Comparison of ENCODE assay signal across 28 cellular contexts in the genomic region with DNA sequence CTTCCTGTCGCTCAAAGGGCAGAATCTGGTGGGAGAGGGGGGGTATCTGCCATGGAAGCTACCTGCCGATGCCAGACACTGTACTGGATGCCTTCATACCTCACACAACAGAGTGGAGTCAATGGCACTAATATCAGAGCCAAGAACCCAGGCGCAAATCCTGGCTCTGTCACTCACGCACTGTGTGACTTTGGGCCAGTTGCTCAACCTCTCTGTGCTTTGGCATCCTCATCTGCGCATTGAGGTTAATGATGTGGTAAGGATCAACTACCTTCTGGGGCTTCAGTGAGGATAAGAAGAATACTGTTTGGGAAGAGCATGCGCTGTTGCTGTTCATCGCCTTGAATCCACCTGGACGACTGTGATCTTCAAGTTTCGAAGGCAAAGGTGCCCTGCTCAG.
"Had no signal": no experiment of that assay in that cellular context is flagged by ENCODE, and none has a peak within 500 bp of the region (broad histone marks: within the 10 kb centered on the region; RNA-seq: fewer than 3 reads in every experiment).

No MANE protein-coding gene starts in this region.

- H3K4me3 ChIP-seq: ascending aorta, breast epithelium, cardiac muscle cell, coronary artery, dorsolateral prefrontal cortex had no signal

- H3K27ac ChIP-seq: ascending aorta, breast epithelium, cardiac muscle cell, coronary artery, dorsolateral prefrontal cortex, VCaP had no signal

- ATAC-seq: activated naive CD4-positive, alpha-beta T cell treated with anti-CD3 and anti-CD28 coated beads, Interleukin-2, amount 50 U/mL, for 72 hours; activated T-cell treated with anti-CD3 and anti-CD28 coated beads, Interleukin-2, amount 50 U/mL, for 72 hours had no signal

- H3K9me3 ChIP-seq: ascending aorta, breast epithelium had no signal

- H3K36me3 ChIP-seq: ascending aorta, breast epithelium, cardiac muscle cell had no signal

- H3K27me3 ChIP-seq: ascending aorta, dorsolateral prefrontal cortex had no signal

- H3K4me1 ChIP-seq: ascending aorta, breast epithelium had no signal

- FAIRE-seq: frontal cortex, TTC549 had no signal

- DNase-seq: activated CD4-positive, alpha-beta memory T cell treated with anti-CD3 and anti-CD28 coated beads, Interleukin-2, amount 10 ng/mL, durations not matched to agents 7 days and 5 days; activated CD4-positive, alpha-beta T cell treated with anti-CD3 and anti-CD28 coated beads for 1 hour; activated CD4-positive, alpha-beta T cell treated with anti-CD3 and anti-CD28 coated beads for 4 hours; activated CD4-positive, alpha-beta T cell treated with anti-CD3 and anti-CD28 coated beads, Interleukin-2, amount 10 ng/mL, durations not matched to agents 7 days and 5 days; activated CD4-positive, alpha-beta T cell treated with anti-CD3 and anti-CD28 coated beads, Interleukin-2, amount 50 U/mL, for 4 hours; activated CD8-positive, alpha-beta memory T cell treated with anti-CD3 and anti-CD28 coated beads, Interleukin-2, amount 50 U/mL, for 48 hours; activated gamma-delta T cell; activated naive CD4-positive, alpha-beta T cell; activated naive CD4-positive, alpha-beta T cell treated with anti-CD3 and anti-CD28 coated beads, Interleukin-2, amount 10 ng/mL, durations not matched to agents 7 days and 5 days; activated naive CD8-positive, alpha-beta T cell treated with anti-CD3 and anti-CD28 coated beads, Interleukin-2, amount 10 ng/mL, durations not matched to agents 7 days and 5 days; activated T-cell treated with anti-CD3 and anti-CD28 coated beads for 4 hours; activated T-cell treated with anti-CD3 and anti-CD28 coated beads, Interleukin-2, amount 50 U/mL, for 24 hours; activated T-cell treated with anti-CD3 and anti-CD28 coated beads, Interleukin-2, amount 50 U/mL, for 72 hours; central memory CD4-positive, alpha-beta T cell; cerebellar nuclear complex; effector memory CD4-positive, alpha-beta T cell; endodermal cell; head of caudate nucleus; T-helper 2 cell had no signal
